In genomic region chr1:2276803-2277580, GRCh38 we compare ENCODE assay signal across 11 cellular contexts. TPM values are rescaled to one million over a fixed set of nuclear protein-coding genes. Genes with fewer than 3 reads are reported as not detected.
DNase-seq lines count a peak whose midpoint lies in the region; ATAC-seq, FAIRE-seq and TF ChIP-seq lines count a peak whose summit lies in the region.
"Had no signal": no experiment of that assay in that cellular context is flagged by ENCODE, and none has a peak within 500 bp of the region (broad histone marks: within the 10 kb centered on the region; RNA-seq: fewer than 3 reads in every experiment).

No MANE protein-coding gene starts in this region.

- H3K9me3 ChIP-seq in astrocyte (ENCODE audit: insufficient read depth, low read depth, low read length) (no peaks in the 10 kb centered on the region), thoracic aorta (no peaks in the 10 kb centered on the region)

- TF ChIP-seq CTCF in astrocyte (IDR thresholded peaks at IDR 0.05; ENCODE audit: insufficient read depth, low read depth, low read length): no peak
- no peak for TF ChIP-seq CTCF in thoracic aorta (IDR thresholded peaks at IDR 0.05)

- H3K9me3 Mint-ChIP-seq in activated T-cell treated with anti-CD3 and anti-CD28 coated beads, Interleukin-2, amount 50 U/mL, for 72 hours: no peaks in the 10 kb centered on the region
- H3K9me3 Mint-ChIP-seq in astrocyte (ENCODE audit: unreplicated experiment) (no peaks in the 10 kb centered on the region), immature natural killer cell (no peaks in the 10 kb centered on the region)

- H3K27ac ChIP-seq in astrocyte (ENCODE audit: low read depth, low read length): no peak overlapping the region
- peak overlapping the region; percentile 70 to 75 for H3K27ac ChIP-seq in thoracic aorta
- H3K27ac ChIP-seq: WERI-Rb-1 had no signal

- H3K4me3 Mint-ChIP-seq in activated T-cell treated with anti-CD3 and anti-CD28 coated beads, Interleukin-2, amount 50 U/mL, for 72 hours: no peak overlapping the region
- H3K4me3 Mint-ChIP-seq in astrocyte (ENCODE audit: unreplicated experiment) (peak overlapping the region; percentile 51), immature natural killer cell (no peak overlapping the region)

- H3K4me2 ChIP-seq in astrocyte (ENCODE audit: low read length): peak overlapping the region; percentile 45

- peaks cover 84% of the 10 kb centered on the region for H3K79me2 ChIP-seq in astrocyte (ENCODE audit: insufficient read depth, low read length)

- no peak overlapping the region for H3K9ac ChIP-seq in astrocyte (ENCODE audit: low read length)

- no peak for FAIRE-seq in astrocyte (lab: Jason Lieb, UNC)
- FAIRE-seq in frontal cortex (lab: Jason Lieb, UNC): no peak

- H3K27me3 ChIP-seq in astrocyte (ENCODE audit: insufficient read depth, low read length) (no peaks in the 10 kb centered on the region), thoracic aorta (replicated peaks; ENCODE audit: insufficient read depth) (no peaks in the 10 kb centered on the region)

- H3K4me3 ChIP-seq in astrocyte (ENCODE audit: insufficient read depth, low read depth, low read length): no peak overlapping the region
- no peak overlapping the region for H3K4me3 ChIP-seq in thoracic aorta

- no peaks in the 10 kb centered on the region for H3K36me3 ChIP-seq in astrocyte (ENCODE audit: insufficient read depth, low read length)
- no peaks in the 10 kb centered on the region for H3K36me3 ChIP-seq in thoracic aorta
- H3K36me3 ChIP-seq: WERI-Rb-1 had no signal

- ATAC-seq in activated T-cell treated with anti-CD3 and anti-CD28 coated beads, Interleukin-2, amount 50 U/mL, for 72 hours (replicated peaks in 1 of 2): no peak
- ATAC-seq in thoracic aorta (ENCODE audit: insufficient number of reproducible peaks, low FRiP score, low read depth): no peak
- no peak for ATAC-seq in GM18517 (IDR thresholded peaks at IDR 0.05; ENCODE audit: unreplicated experiment)

- DNase-seq in activated T-cell treated with anti-CD3 and anti-CD28 coated beads, Interleukin-2, amount 50 U/mL, for 72 hours: no peak
- DNase-seq in activated T-cell treated with anti-CD3 and anti-CD28 coated beads for 4 hours (no peak), astrocyte (ENCODE audit: low read depth) (peak; percentile 64), immature natural killer cell (no peak), thoracic aorta (ENCODE audit: low spot score) (no peak), frontal cortex (ENCODE audit: low spot score in 2 of 2) (no peak), midbrain (lab: John Stamatoyannopoulos, UW) (no peak)
- DNase-seq: ACHN, MV-4-11, WERI-Rb-1 had no signal

- H3K27ac Mint-ChIP-seq in activated T-cell treated with anti-CD3 and anti-CD28 coated beads, Interleukin-2, amount 50 U/mL, for 72 hours: peak overlapping the region; percentile 45
- H3K27ac Mint-ChIP-seq in astrocyte (ENCODE audit: unreplicated experiment): peak overlapping the region; percentile 70
- H3K27ac Mint-ChIP-seq in immature natural killer cell: peak overlapping the region in 4 of 6 donors; percentile 46 to 74 (median 58)

- peaks cover 46% of the 10 kb centered on the region for H3K4me1 Mint-ChIP-seq in activated T-cell treated with anti-CD3 and anti-CD28 coated beads, Interleukin-2, amount 50 U/mL, for 72 hours (ENCODE audit: low read depth)
- peaks cover 54% of the 10 kb centered on the region for H3K4me1 Mint-ChIP-seq in astrocyte (ENCODE audit: low read depth, unreplicated experiment)
- peaks cover 21 to 28% of the 10 kb centered on the region in 2 donors for H3K4me1 Mint-ChIP-seq in immature natural killer cell

- peaks cover 5% of the 10 kb centered on the region in 2 donors for H3K36me3 Mint-ChIP-seq in activated T-cell treated with anti-CD3 and anti-CD28 coated beads, Interleukin-2, amount 50 U/mL, for 72 hours (ENCODE audit: insufficient read depth in 2 of 2)
- peaks cover 4% of the 10 kb centered on the region for H3K36me3 Mint-ChIP-seq in astrocyte (ENCODE audit: low read depth, unreplicated experiment)
- no peaks in the 10 kb centered on the region for H3K36me3 Mint-ChIP-seq in immature natural killer cell

- H3K27me3 Mint-ChIP-seq in activated T-cell treated with anti-CD3 and anti-CD28 coated beads, Interleukin-2, amount 50 U/mL, for 72 hours (ENCODE audit: low read depth): no peaks in the 10 kb centered on the region
- no peaks in the 10 kb centered on the region for H3K27me3 Mint-ChIP-seq in astrocyte (ENCODE audit: low read depth, unreplicated experiment)
- H3K27me3 Mint-ChIP-seq in immature natural killer cell (ENCODE audit: low read depth in 3 of 3): peaks cover 0 to 39% (median 0%) of the 10 kb centered on the region in 3 donors

- H4K20me1 ChIP-seq in astrocyte (ENCODE audit: insufficient read depth, low read length): peaks cover 71% of the 10 kb centered on the region

- H2AFZ ChIP-seq in astrocyte (ENCODE audit: low read depth, low read length): no peak overlapping the region

- peaks cover 42% of the 10 kb centered on the region for H3K4me1 ChIP-seq in astrocyte (ENCODE audit: insufficient read depth, low read length)
- H3K4me1 ChIP-seq in thoracic aorta (ENCODE audit: control insufficient read depth in 1 of 2, low read depth in 2 of 2): peaks cover 71 to 83% of the 10 kb centered on the region in 2 donors

RNA-seq across cellular contexts. Expression of gene SKI, which starts 48.9 kb away (rescaled TPM):
- total RNA-seq in activated T-cell treated with anti-CD3 and anti-CD28 coated beads, Interleukin-2, amount 50 U/mL, for 72 hours: 10 to 100 TPM; 28.5 to 32.3 TPM
- total RNA-seq in astrocyte: 63.4 and 66.2 TPM in 2 replicates
- polyA plus RNA-seq in immature natural killer cell: 1 to 10 TPM in 1 of 3 donors, under 1 TPM in 1, not detected in 1; 0.87 to 1.0 TPM
- 100 to 1,000 TPM; 135 to 138 TPM for total RNA-seq in thoracic aorta
- 15.5 TPM for total RNA-seq in frontal cortex
